Comparison of ENCODE assay signal across 10 cellular contexts in the genomic region with DNA sequence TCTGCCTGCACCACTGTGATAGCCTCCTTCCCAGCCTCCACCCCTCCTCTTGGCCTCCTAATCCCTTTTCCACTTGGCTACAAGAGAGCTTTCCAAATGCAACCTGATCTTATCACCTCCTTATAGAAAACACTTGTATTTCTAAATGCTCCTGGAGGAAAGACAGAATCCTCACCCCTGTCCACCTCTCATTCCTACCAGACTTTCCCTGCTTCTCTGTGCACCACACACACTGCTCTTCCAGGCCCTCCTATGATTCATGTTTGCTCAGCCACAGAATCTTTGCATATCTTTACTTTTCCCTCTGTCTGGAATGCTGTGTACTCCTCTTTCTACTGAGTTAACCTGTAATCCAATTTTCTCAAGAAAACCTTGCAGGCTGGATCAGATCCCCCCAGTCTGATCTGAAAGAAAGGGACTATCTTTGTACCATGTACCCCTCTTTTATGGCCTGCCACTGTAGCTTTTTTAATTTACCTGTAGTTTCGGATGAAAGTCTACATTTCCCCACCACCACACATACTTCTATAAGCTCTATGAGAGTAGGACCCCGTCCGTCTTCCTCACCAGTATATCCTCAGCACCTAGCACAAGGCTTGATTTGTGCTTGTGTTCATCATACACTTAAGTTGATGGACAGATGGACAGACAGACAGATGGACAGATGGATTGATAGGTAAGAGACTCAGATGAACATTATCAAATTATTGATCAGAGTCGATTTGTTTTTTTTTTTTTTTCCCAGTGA.
DNase-seq lines count a peak whose midpoint lies in the region; ATAC-seq and TF ChIP-seq lines count a peak whose summit lies in the region.
"Had no signal": no experiment of that assay in that cellular context is flagged by ENCODE, and none has a peak within 500 bp of the region (broad histone marks: within the 10 kb centered on the region; RNA-seq: fewer than 3 reads in every experiment).

No MANE protein-coding gene starts in this region.

- no peak overlapping the region for H3K4me3 Mint-ChIP-seq in activated naive CD8-positive, alpha-beta T cell treated with anti-CD3 and anti-CD28 coated beads, Interleukin-2, amount 50 U/mL, for 24 hours
- no peak overlapping the region for H3K4me3 Mint-ChIP-seq in activated naive CD8-positive, alpha-beta T cell treated with anti-CD3 and anti-CD28 coated beads for 36 hours
- H3K4me3 Mint-ChIP-seq in stimulated activated memory B cell treated with anti-CD40 and anti-IgM and Interleukin-4, amounts not matched to agents 10 μg/mL and 1 μg/mL and 100 μg/mL, for 72 hours: no peak overlapping the region

- TF ChIP-seq RAD21 in SK-N-SH (IDR thresholded peaks at IDR 0.05; ENCODE audit: low read length): no peak

- H2AFZ ChIP-seq in SK-N-SH (ENCODE audit: low read depth): no peak overlapping the region

- H3K36me3 Mint-ChIP-seq in activated naive CD8-positive, alpha-beta T cell treated with anti-CD3 and anti-CD28 coated beads, Interleukin-2, amount 50 U/mL, for 24 hours (ENCODE audit: low read depth): peaks cover 4% of the 10 kb centered on the region
- H3K36me3 Mint-ChIP-seq in activated naive CD8-positive, alpha-beta T cell treated with anti-CD3 and anti-CD28 coated beads for 36 hours: peaks cover 2% of the 10 kb centered on the region
- peaks cover 17% of the 10 kb centered on the region for H3K36me3 Mint-ChIP-seq in stimulated activated memory B cell treated with anti-CD40 and anti-IgM and Interleukin-4, amounts not matched to agents 10 μg/mL and 1 μg/mL and 100 μg/mL, for 72 hours

- H3K4me2 ChIP-seq in SK-N-SH: peak overlapping the region; percentile 68
- H3K4me2 ChIP-seq: BLaER1 had no signal

- H3K9ac ChIP-seq in SK-N-SH: peak overlapping the region; percentile 40; the same call in 1 of the 2 replicates
- H3K9ac ChIP-seq: BLaER1 had no signal

- H3K27me3 Mint-ChIP-seq in activated naive CD8-positive, alpha-beta T cell treated with anti-CD3 and anti-CD28 coated beads, Interleukin-2, amount 50 U/mL, for 24 hours: no peaks in the 10 kb centered on the region
- H3K27me3 Mint-ChIP-seq in activated naive CD8-positive, alpha-beta T cell treated with anti-CD3 and anti-CD28 coated beads for 36 hours: no peaks in the 10 kb centered on the region
- no peaks in the 10 kb centered on the region for H3K27me3 Mint-ChIP-seq in stimulated activated memory B cell treated with anti-CD40 and anti-IgM and Interleukin-4, amounts not matched to agents 10 μg/mL and 1 μg/mL and 100 μg/mL, for 72 hours

- peaks cover 0 to 8% of the 10 kb centered on the region in 2 experiments for H3K36me3 ChIP-seq in SK-N-SH (replicated peaks in 1 of 2; ENCODE audit: control insufficient read depth in 1 of 2, insufficient read depth in 2 of 2, low read length in 1 of 2)
- H3K36me3 ChIP-seq in testis (ENCODE audit: low read depth, missing control alignments): no peaks in the 10 kb centered on the region
- H3K36me3 ChIP-seq: BLaER1 had no signal

- H3K79me2 ChIP-seq in SK-N-SH (ENCODE audit: insufficient read depth): peaks cover 80% of the 10 kb centered on the region

- ATAC-seq in activated naive CD8-positive, alpha-beta T cell treated with anti-CD3 and anti-CD28 coated beads, Interleukin-2, amount 50 U/mL, for 24 hours: no peak
- ATAC-seq in stimulated activated memory B cell treated with anti-CD40 and anti-IgM and Interleukin-4, amounts not matched to agents 10 μg/mL and 1 μg/mL and 100 μg/mL, for 72 hours: no peak
- ATAC-seq in HG03045 (IDR thresholded peaks at IDR 0.05; ENCODE audit: unreplicated experiment): no peak

- peak; percentile 14 to 70; a peak in 1 of 4 replicates for TF ChIP-seq EP300 in SK-N-SH (IDR thresholded peaks at IDR 0.05; ENCODE audit: borderline replicate concordance in 1 of 2, low read depth in 1 of 2, low read length in 1 of 2)

- TF ChIP-seq CTCF in SK-N-SH (IDR thresholded peaks at IDR 0.05) (no peak), fibroblast of pulmonary artery (IDR thresholded peaks at IDR 0.05; ENCODE audit: low read length, missing control alignments) (no peak), testis (IDR thresholded peaks at IDR 0.05) (no peak)

- intact Hi-C loops in testis (cut with DNase I; ENCODE audit: low total_unique reads): no loop called here

- H3K4me3 ChIP-seq in SK-N-SH (ENCODE audit: low read depth in 2 of 2, low read length in 1 of 2): no peak overlapping the region
- no peak overlapping the region for H3K4me3 ChIP-seq in fibroblast of pulmonary artery (replicated peaks; ENCODE audit: low read depth, low read length)
- no peak overlapping the region for H3K4me3 ChIP-seq in testis
- H3K4me3 ChIP-seq: BLaER1 had no signal

- CTCF ChIA-PET in SK-N-SH (lab: Yijun Ruan, JAX): interaction anchor here (1.7 kb wide), 1 partner anchor 11 kb away, joined by 5 read pairs; no protein-coding TSS in a partner anchor

- H3K4me1 ChIP-seq in SK-N-SH (ENCODE audit: control insufficient read depth in 1 of 2, insufficient read depth in 2 of 2, low read depth in 1 of 2, low read length in 1 of 2) (peaks cover 11 to 36% of the 10 kb centered on the region in 2 experiments), testis (peaks cover 13% of the 10 kb centered on the region)
- H3K4me1 ChIP-seq: BLaER1 had no signal

- H3K27ac Mint-ChIP-seq in activated naive CD8-positive, alpha-beta T cell treated with anti-CD3 and anti-CD28 coated beads, Interleukin-2, amount 50 U/mL, for 24 hours: peak overlapping the region; percentile 2
- no peak overlapping the region for H3K27ac Mint-ChIP-seq in activated naive CD8-positive, alpha-beta T cell treated with anti-CD3 and anti-CD28 coated beads for 36 hours
- H3K27ac Mint-ChIP-seq in stimulated activated memory B cell treated with anti-CD40 and anti-IgM and Interleukin-4, amounts not matched to agents 10 μg/mL and 1 μg/mL and 100 μg/mL, for 72 hours: peak overlapping the region; percentile 48

- 65% methylated on average over 4 of the region's 4 CpGs for WGBS in SK-N-SH (ENCODE audit: low lambda C conversion rate)
- WGBS in testis, 2 donors: 66 to 80% methylated on average over 4 of the region's 4 CpGs

- POLR2A ChIA-PET in SK-N-SH (lab: Yijun Ruan, JAX): no interaction called here

- peak overlapping the region; percentile 85 to 89 for H3K27ac ChIP-seq in SK-N-SH (ENCODE audit: low read depth in 2 of 2, low read length in 1 of 2)
- no peak overlapping the region for H3K27ac ChIP-seq in testis
- H3K27ac ChIP-seq: BLaER1 had no signal

- DNase-seq in activated naive CD8-positive, alpha-beta T cell treated with anti-CD3 and anti-CD28 coated beads, Interleukin-2, amount 50 U/mL, for 24 hours: no peak
- no peak for DNase-seq in activated naive CD8-positive, alpha-beta T cell treated with anti-CD3 and anti-CD28 coated beads for 36 hours
- DNase-seq in SK-N-SH: no peak
- peak; percentile 63 for DNase-seq in fibroblast of pulmonary artery (ENCODE audit: low read depth)
- DNase-seq in DMS114 treated with DMSO at 0.1 percent for 48 hours (lab: John Stamatoyannopoulos, UW; ENCODE audit: unreplicated experiment): no peak
- no peak for DNase-seq in testis
- DNase-seq: activated CD4-positive, alpha-beta T cell treated with anti-CD3 and anti-CD28 coated beads, Interleukin-2, amount 50 U/mL, for 1 hour had no signal

- no peak for TF ChIP-seq POLR2A in testis (IDR thresholded peaks at IDR 0.05)

- no peaks in the 10 kb centered on the region for H3K27me3 ChIP-seq in SK-N-SH (ENCODE audit: insufficient read depth)
- H3K27me3 ChIP-seq in testis: no peaks in the 10 kb centered on the region
- H3K27me3 ChIP-seq: BLaER1 had no signal

- no peaks in the 10 kb centered on the region for H4K20me1 ChIP-seq in SK-N-SH (ENCODE audit: insufficient read depth)
- H4K20me1 ChIP-seq: BLaER1 had no signal

- no peaks in the 10 kb centered on the region for H3K9me3 ChIP-seq in SK-N-SH
- H3K9me3 ChIP-seq in testis: no peaks in the 10 kb centered on the region
- H3K9me3 ChIP-seq: BLaER1 had no signal

- H3F3A ChIP-seq in SK-N-SH (replicated peaks; ENCODE audit: insufficient read depth): peaks cover 49% of the 10 kb centered on the region

- no peaks in the 10 kb centered on the region for H3K9me3 Mint-ChIP-seq in activated naive CD8-positive, alpha-beta T cell treated with anti-CD3 and anti-CD28 coated beads, Interleukin-2, amount 50 U/mL, for 24 hours
- H3K9me3 Mint-ChIP-seq in activated naive CD8-positive, alpha-beta T cell treated with anti-CD3 and anti-CD28 coated beads for 36 hours: no peaks in the 10 kb centered on the region
- no peaks in the 10 kb centered on the region for H3K9me3 Mint-ChIP-seq in stimulated activated memory B cell treated with anti-CD40 and anti-IgM and Interleukin-4, amounts not matched to agents 10 μg/mL and 1 μg/mL and 100 μg/mL, for 72 hours

- peaks cover 13% of the 10 kb centered on the region for H3K4me1 Mint-ChIP-seq in activated naive CD8-positive, alpha-beta T cell treated with anti-CD3 and anti-CD28 coated beads, Interleukin-2, amount 50 U/mL, for 24 hours
- peaks cover 17% of the 10 kb centered on the region for H3K4me1 Mint-ChIP-seq in activated naive CD8-positive, alpha-beta T cell treated with anti-CD3 and anti-CD28 coated beads for 36 hours
- H3K4me1 Mint-ChIP-seq in stimulated activated memory B cell treated with anti-CD40 and anti-IgM and Interleukin-4, amounts not matched to agents 10 μg/mL and 1 μg/mL and 100 μg/mL, for 72 hours: peaks cover 47% of the 10 kb centered on the region

- H3K9me2 ChIP-seq in SK-N-SH: no peaks in the 10 kb centered on the region

TF ChIP-seq in SK-N-SH, 30 proteins besides CTCF, POLR2A, EP300 and RAD21 (continues in another document):
- TF ChIP-seq ELF1 (IDR thresholded peaks at IDR 0.05) (no peak), TAF1 (IDR thresholded peaks at IDR 0.05; ENCODE audit: borderline replicate concordance, low read depth, low read length) (peak; percentile 27; the same call in 1 of the 2 replicates), CHD2 (IDR thresholded peaks at IDR 0.05; ENCODE audit: low read length, partially characterized antibody) (no peak), GABPA (IDR thresholded peaks at IDR 0.05; ENCODE audit: low read depth) (no peak), SIN3A (IDR thresholded peaks at IDR 0.05; ENCODE audit: borderline replicate concordance, low read depth, low read length) (no peak), TCF12 (IDR thresholded peaks at IDR 0.05) (peak; percentile 93)
- TF ChIP-seq, protein P1, sequence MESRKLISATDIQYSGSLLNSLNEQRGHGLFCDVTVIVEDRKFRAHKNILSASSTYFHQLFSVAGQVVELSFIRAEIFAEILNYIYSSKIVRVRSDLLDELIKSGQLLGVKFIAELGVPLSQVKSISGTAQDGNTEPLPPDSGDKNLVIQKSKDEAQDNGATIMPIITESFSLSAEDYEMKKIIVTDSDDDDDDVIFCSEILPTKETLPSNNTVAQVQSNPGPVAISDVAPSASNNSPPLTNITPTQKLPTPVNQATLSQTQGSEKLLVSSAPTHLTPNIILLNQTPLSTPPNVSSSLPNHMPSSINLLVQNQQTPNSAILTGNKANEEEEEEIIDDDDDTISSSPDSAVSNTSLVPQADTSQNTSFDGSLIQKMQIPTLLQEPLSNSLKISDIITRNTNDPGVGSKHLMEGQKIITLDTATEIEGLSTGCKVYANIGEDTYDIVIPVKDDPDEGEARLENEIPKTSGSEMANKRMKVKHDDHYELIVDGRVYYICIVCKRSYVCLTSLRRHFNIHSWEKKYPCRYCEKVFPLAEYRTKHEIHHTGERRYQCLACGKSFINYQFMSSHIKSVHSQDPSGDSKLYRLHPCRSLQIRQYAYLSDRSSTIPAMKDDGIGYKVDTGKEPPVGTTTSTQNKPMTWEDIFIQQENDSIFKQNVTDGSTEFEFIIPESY (IDR thresholded peaks at IDR 0.05; ENCODE audit: borderline replicate concordance, low read depth): no peak

Comparison
In these comparisons a context has a peak if more than half of its experiments do, and no peak if none do; other contexts are left out.
1. H3K27ac ChIP-seq: peak in SK-N-SH (2 of 2); none in testis (0 of 2).